ENCODE assay signal across 23 cellular contexts in the genomic region with DNA sequence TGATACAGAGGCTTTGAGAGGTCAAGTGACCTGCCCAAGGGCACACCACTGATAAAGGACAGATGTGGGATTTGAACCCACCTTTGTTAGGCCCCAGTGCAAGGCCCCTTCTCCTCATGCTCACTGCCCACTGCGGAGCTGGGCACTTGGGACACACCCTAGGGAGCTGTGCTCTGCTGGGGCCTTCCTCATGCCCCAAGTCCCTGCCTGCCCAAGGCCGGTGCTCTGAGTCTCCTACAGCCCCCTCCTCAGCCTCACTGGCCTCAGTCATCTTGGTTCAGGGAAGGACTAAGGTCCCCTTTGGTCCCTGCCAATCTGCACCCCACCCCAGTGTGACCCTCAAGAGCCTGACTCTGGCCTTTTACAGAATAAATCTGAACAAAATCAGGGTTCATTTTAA. TPM values are rescaled to one million over a fixed set of nuclear protein-coding genes. Genes with fewer than 3 reads are reported as not detected.
"Had no signal": no experiment of that assay in that cellular context is flagged by ENCODE, and none has a peak within 500 bp of the region (broad histone marks: within the 10 kb centered on the region; RNA-seq: fewer than 3 reads in every experiment).

No MANE protein-coding gene starts in this region.

- DNase-seq: Kasumi-1, MM.1S, NCI-H1092 treated with DMSO at 0.1 percent for 48 hours, NCI-H1436, NCI-H187, NCI-H2029, NCI-H2081 treated with DMSO at 0.1 percent for 48 hours, NCI-H2171, NCI-H226, NCI-H446, NCI-H510A, NCI-H524 treated with DMSO at 0.1 percent for 48 hours, NCI-H69, NCI-H774, Right ventricle myocardium superior, RPMI8226, SIG-M5 had no signal

- H3K4me2 ChIP-seq: KMS-11 had no signal

- H3K27ac ChIP-seq: HL-60, KMS-11, SJSA1, SK-N-MC had no signal

- H3K36me3 ChIP-seq: SJSA1 had no signal

- H3K4me1 ChIP-seq: SJSA1 had no signal

- H3K27ac Mint-ChIP-seq: IgD-negative memory B cell had no signal

- H3K4me3 ChIP-seq: K562, SJSA1, SK-N-MC had no signal

- H3K9ac ChIP-seq: KMS-11 had no signal

- H3K9me3 ChIP-seq: SJSA1 had no signal

- ATAC-seq: K562 had no signal

- H3K27me3 ChIP-seq: SJSA1 had no signal

- H3K27me3 Mint-ChIP-seq: IgD-negative memory B cell had no signal

RNA-seq across cellular contexts. Expression of a gene that starts 23.6 kb away (rescaled TPM):
- total RNA-seq: SJSA1 had no signal
